2 cellular contexts compared by ENCODE assay signal in the genomic region with DNA sequence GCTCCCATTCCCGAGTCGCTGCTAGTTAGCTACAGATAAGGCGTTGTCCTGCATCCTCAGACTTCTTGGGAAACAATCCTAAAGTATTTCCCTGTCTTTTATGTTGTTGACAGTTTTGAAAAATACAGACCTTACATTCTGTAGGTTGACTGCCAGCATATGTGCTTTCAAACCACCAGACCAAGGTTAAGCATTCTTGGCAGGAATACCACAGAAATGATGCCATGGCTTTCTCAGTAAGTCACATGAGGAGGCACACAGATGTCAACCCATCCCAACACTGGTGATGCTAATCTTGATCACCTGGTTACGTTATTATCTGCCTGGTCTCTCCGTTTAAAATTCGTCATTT.
TF ChIP-seq lines count a peak whose summit lies in the region.

No MANE protein-coding gene starts in this region.

TF ChIP-seq in A549, 52 proteins besides CTCF, POLR2A, EP300 and RAD21:
- TF ChIP-seq, protein P1, sequence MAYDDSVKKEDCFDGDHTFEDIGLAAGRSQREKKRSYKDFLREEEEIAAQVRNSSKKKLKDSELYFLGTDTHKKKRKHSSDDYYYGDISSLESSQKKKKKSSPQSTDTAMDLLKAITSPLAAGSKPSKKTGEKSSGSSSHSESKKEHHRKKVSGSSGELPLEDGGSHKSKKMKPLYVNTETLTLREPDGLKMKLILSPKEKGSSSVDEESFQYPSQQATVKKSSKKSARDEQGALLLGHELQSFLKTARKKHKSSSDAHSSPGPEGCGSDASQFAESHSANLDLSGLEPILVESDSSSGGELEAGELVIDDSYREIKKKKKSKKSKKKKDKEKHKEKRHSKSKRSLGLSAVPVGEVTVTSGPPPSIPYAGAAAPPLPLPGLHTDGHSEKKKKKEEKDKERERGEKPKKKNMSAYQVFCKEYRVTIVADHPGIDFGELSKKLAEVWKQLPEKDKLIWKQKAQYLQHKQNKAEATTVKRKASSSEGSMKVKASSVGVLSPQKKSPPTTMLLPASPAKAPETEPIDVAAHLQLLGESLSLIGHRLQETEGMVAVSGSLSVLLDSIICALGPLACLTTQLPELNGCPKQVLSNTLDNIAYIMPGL (CRISPR knock-in tag; IDR thresholded peaks at IDR 0.05; ENCODE audit: borderline replicate concordance) = no peak
- TF ChIP-seq ESRRA (IDR thresholded peaks at IDR 0.05; ENCODE audit: borderline replicate concordance, low read length) = no peak
- TF ChIP-seq NPAS2 (CRISPR knock-in tag; IDR thresholded peaks at IDR 0.05; ENCODE audit: borderline replicate concordance) = no peak
- TF ChIP-seq EHMT2 (IDR thresholded peaks at IDR 0.05; ENCODE audit: low read depth) = no peak
- TF ChIP-seq, protein P2, sequence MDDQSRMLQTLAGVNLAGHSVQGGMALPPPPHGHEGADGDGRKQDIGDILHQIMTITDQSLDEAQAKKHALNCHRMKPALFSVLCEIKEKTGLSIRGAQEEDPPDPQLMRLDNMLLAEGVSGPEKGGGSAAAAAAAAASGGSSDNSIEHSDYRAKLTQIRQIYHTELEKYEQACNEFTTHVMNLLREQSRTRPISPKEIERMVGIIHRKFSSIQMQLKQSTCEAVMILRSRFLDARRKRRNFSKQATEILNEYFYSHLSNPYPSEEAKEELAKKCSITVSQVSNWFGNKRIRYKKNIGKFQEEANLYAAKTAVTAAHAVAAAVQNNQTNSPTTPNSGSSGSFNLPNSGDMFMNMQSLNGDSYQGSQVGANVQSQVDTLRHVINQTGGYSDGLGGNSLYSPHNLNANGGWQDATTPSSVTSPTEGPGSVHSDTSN (IDR thresholded peaks at IDR 0.05) = no peak
- TF ChIP-seq, protein P3, sequence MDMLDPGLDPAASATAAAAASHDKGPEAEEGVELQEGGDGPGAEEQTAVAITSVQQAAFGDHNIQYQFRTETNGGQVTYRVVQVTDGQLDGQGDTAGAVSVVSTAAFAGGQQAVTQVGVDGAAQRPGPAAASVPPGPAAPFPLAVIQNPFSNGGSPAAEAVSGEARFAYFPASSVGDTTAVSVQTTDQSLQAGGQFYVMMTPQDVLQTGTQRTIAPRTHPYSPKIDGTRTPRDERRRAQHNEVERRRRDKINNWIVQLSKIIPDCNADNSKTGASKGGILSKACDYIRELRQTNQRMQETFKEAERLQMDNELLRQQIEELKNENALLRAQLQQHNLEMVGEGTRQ (IDR thresholded peaks at IDR 0.05) = no peak
- no peak for TF ChIP-seq ZSCAN20 (CRISPR knock-in tag; IDR thresholded peaks at IDR 0.05)
- TF ChIP-seq RNF2 (IDR thresholded peaks at IDR 0.05; ENCODE audit: borderline replicate concordance, low read depth) = no peak
- no peak for TF ChIP-seq TP53 (CRISPR knock-in tag; IDR thresholded peaks at IDR 0.05)
- TF ChIP-seq HOXB13 (CRISPR knock-in tag; IDR thresholded peaks at IDR 0.05; ENCODE audit: low read depth) = no peak
- TF ChIP-seq CHD4 (IDR thresholded peaks at IDR 0.05; ENCODE audit: borderline replicate concordance) = no peak
- TF ChIP-seq PHF8 (IDR thresholded peaks at IDR 0.05; ENCODE audit: borderline replicate concordance, low read depth) = no peak
- TF ChIP-seq KDM5A (IDR thresholded peaks at IDR 0.05) = no peak

TF ChIP-seq in GM12878, 131 proteins besides CTCF, POLR2A, EP300 and RAD21:
- TF ChIP-seq, protein P4, sequence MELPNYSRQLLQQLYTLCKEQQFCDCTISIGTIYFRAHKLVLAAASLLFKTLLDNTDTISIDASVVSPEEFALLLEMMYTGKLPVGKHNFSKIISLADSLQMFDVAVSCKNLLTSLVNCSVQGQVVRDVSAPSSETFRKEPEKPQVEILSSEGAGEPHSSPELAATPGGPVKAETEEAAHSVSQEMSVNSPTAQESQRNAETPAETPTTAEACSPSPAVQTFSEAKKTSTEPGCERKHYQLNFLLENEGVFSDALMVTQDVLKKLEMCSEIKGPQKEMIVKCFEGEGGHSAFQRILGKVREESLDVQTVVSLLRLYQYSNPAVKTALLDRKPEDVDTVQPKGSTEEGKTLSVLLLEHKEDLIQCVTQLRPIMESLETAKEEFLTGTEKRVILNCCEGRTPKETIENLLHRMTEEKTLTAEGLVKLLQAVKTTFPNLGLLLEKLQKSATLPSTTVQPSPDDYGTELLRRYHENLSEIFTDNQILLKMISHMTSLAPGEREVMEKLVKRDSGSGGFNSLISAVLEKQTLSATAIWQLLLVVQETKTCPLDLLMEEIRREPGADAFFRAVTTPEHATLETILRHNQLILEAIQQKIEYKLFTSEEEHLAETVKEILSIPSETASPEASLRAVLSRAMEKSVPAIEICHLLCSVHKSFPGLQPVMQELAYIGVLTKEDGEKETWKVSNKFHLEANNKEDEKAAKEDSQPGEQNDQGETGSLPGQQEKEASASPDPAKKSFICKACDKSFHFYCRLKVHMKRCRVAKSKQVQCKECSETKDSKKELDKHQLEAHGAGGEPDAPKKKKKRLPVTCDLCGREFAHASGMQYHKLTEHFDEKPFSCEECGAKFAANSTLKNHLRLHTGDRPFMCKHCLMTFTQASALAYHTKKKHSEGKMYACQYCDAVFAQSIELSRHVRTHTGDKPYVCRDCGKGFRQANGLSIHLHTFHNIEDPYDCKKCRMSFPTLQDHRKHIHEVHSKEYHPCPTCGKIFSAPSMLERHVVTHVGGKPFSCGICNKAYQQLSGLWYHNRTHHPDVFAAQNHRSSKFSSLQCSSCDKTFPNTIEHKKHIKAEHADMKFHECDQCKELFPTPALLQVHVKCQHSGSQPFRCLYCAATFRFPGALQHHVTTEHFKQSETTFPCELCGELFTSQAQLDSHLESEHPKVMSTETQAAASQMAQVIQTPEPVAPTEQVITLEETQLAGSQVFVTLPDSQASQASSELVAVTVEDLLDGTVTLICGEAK (IDR thresholded peaks at IDR 0.05; ENCODE audit: borderline replicate concordance) = no peak
- TF ChIP-seq, protein P5, sequence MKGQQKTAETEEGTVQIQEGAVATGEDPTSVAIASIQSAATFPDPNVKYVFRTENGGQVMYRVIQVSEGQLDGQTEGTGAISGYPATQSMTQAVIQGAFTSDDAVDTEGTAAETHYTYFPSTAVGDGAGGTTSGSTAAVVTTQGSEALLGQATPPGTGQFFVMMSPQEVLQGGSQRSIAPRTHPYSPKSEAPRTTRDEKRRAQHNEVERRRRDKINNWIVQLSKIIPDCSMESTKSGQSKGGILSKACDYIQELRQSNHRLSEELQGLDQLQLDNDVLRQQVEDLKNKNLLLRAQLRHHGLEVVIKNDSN (IDR thresholded peaks at IDR 0.05; ENCODE audit: borderline replicate concordance, extremely low read length, insufficient read depth, low read depth, low read length) = no peak
- TF ChIP-seq HDGF (IDR thresholded peaks at IDR 0.05) (no peak), NR2F1 (conservative IDR thresholded peaks at IDR 0.05) (no peak), MEF2B (IDR thresholded peaks at IDR 0.05; ENCODE audit: partially characterized antibody, poor library complexity, severe bottlenecking) (no peak), IRF4 (IDR thresholded peaks at IDR 0.05; ENCODE audit: low read depth, low read length) (no peak), SIX5 (IDR thresholded peaks at IDR 0.05; ENCODE audit: low read depth, low read length, severe bottlenecking) (no peak), IKZF1 (conservative IDR thresholded peaks at IDR 0.05) (no peak), MTA2 (IDR thresholded peaks at IDR 0.05; ENCODE audit: low read depth) (no peak), SP1 (IDR thresholded peaks at IDR 0.05; ENCODE audit: low read depth, low read length) (no peak), GATAD2B (conservative IDR thresholded peaks at IDR 0.05; ENCODE audit: low read depth) (no peak), POLR2AphosphoS5 (IDR thresholded peaks at IDR 0.05; ENCODE audit: low read length) (no peak), CBX3 (IDR thresholded peaks at IDR 0.05; ENCODE audit: borderline replicate concordance, low read depth) (no peak), SPI1 (IDR thresholded peaks at IDR 0.05; ENCODE audit: borderline replicate concordance, insufficient read depth, low read depth, low read length) (no peak), YY1 (IDR thresholded peaks at IDR 0.05; ENCODE audit: low read depth, low read length) (no peak), WRNIP1 (IDR thresholded peaks at IDR 0.05; ENCODE audit: borderline replicate concordance, low read depth, low read length) (no peak), ESRRA (IDR thresholded peaks at IDR 0.05; ENCODE audit: low read length) (no peak)
- TF ChIP-seq, protein P6, sequence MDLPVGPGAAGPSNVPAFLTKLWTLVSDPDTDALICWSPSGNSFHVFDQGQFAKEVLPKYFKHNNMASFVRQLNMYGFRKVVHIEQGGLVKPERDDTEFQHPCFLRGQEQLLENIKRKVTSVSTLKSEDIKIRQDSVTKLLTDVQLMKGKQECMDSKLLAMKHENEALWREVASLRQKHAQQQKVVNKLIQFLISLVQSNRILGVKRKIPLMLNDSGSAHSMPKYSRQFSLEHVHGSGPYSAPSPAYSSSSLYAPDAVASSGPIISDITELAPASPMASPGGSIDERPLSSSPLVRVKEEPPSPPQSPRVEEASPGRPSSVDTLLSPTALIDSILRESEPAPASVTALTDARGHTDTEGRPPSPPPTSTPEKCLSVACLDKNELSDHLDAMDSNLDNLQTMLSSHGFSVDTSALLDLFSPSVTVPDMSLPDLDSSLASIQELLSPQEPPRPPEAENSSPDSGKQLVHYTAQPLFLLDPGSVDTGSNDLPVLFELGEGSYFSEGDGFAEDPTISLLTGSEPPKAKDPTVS (IDR thresholded peaks at IDR 0.05; ENCODE audit: low read depth, low read length) = no peak
- TF ChIP-seq, protein P7, sequence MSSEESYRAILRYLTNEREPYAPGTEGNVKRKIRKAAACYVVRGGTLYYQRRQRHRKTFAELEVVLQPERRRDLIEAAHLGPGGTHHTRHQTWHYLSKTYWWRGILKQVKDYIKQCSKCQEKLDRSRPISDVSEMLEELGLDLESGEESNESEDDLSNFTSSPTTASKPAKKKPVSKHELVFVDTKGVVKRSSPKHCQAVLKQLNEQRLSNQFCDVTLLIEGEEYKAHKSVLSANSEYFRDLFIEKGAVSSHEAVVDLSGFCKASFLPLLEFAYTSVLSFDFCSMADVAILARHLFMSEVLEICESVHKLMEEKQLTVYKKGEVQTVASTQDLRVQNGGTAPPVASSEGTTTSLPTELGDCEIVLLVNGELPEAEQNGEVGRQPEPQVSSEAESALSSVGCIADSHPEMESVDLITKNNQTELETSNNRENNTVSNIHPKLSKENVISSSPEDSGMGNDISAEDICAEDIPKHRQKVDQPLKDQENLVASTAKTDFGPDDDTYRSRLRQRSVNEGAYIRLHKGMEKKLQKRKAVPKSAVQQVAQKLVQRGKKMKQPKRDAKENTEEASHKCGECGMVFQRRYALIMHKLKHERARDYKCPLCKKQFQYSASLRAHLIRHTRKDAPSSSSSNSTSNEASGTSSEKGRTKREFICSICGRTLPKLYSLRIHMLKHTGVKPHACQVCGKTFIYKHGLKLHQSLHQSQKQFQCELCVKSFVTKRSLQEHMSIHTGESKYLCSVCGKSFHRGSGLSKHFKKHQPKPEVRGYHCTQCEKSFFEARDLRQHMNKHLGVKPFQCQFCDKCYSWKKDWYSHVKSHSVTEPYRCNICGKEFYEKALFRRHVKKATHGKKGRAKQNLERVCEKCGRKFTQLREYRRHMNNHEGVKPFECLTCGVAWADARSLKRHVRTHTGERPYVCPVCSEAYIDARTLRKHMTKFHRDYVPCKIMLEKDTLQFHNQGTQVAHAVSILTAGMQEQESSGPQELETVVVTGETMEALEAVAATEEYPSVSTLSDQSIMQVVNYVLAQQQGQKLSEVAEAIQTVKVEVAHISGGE (CRISPR knock-in tag; IDR thresholded peaks at IDR 0.05) = no peak
- TF ChIP-seq, protein P8, sequence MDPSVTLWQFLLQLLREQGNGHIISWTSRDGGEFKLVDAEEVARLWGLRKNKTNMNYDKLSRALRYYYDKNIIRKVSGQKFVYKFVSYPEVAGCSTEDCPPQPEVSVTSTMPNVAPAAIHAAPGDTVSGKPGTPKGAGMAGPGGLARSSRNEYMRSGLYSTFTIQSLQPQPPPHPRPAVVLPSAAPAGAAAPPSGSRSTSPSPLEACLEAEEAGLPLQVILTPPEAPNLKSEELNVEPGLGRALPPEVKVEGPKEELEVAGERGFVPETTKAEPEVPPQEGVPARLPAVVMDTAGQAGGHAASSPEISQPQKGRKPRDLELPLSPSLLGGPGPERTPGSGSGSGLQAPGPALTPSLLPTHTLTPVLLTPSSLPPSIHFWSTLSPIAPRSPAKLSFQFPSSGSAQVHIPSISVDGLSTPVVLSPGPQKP (IDR thresholded peaks at IDR 0.05; ENCODE audit: low read depth, low read length) = no peak
TF ChIP-seq in GM12878: peak in this region for 0.
